In the genomic region with DNA sequence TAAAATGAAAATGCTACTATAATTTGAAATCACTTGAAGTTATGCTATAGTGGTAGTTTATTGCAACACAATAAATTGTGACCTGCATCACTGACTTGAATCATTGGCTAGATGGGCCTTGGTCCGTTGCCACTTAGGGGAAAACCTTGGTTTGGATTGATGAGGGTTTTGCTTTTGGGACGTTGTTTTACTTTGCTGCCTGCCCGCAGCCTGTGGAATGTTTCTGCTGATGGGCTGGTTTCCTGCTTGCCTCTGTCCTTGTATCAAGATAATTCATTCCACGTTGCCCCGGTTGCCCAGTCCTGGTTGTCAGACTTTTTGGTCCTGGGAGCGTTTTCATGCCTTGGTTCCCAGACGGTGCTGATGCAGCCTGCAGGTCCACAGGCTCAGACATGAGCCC, we compare ENCODE assay signal across 20 cellular contexts.
"Had no signal": no experiment of that assay in that cellular context is flagged by ENCODE, and none has a peak within 500 bp of the region (broad histone marks: within the 10 kb centered on the region; RNA-seq: fewer than 3 reads in every experiment).

No MANE protein-coding gene starts in this region.

- H2AFZ ChIP-seq: hepatocyte had no signal

- ATAC-seq: effector memory CD8-positive, alpha-beta T cell; gastroesophageal sphincter; left lung; lower lobe of right lung; natural killer cell; sciatic nerve; stimulated activated effector memory CD8-positive, alpha-beta T cell treated with anti-CD3 and anti-CD28 coated beads, Interleukin-12 subunit alpha, Interleukin-12 subunit beta, amount 100 ng/mL, for 72 hours had no signal

- H3K4me3 ChIP-seq: gastroesophageal sphincter, heart left ventricle, hepatocyte, left lung, lower lobe of right lung, pancreas, thoracic aorta, tibial nerve, upper lobe of left lung had no signal

- H3K27me3 ChIP-seq: gastroesophageal sphincter, heart left ventricle, hepatocyte, left lung, neutrophil, pancreas, tibial nerve, upper lobe of left lung had no signal

- H3K4me3 Mint-ChIP-seq: effector memory CD8-positive, alpha-beta T cell; natural killer cell; stimulated activated effector memory CD8-positive, alpha-beta T cell treated with anti-CD3 and anti-CD28 coated beads, Interleukin-12 subunit alpha, Interleukin-12 subunit beta, amount 100 ng/mL, for 72 hours had no signal

- H3K27ac ChIP-seq: gastroesophageal sphincter, left lung, lower lobe of right lung, neutrophil, pancreas, tibial nerve, upper lobe of left lung had no signal

- H3K4me2 ChIP-seq: hepatocyte had no signal

- H3K4me1 ChIP-seq: left lung, lower lobe of right lung, pancreas, upper lobe of left lung had no signal

- H3K36me3 Mint-ChIP-seq: natural killer cell had no signal

- H3K27ac Mint-ChIP-seq: effector memory CD8-positive, alpha-beta T cell; natural killer cell; stimulated activated effector memory CD8-positive, alpha-beta T cell treated with anti-CD3 and anti-CD28 coated beads, Interleukin-12 subunit alpha, Interleukin-12 subunit beta, amount 100 ng/mL, for 72 hours had no signal

- H3K27me3 Mint-ChIP-seq: effector memory CD8-positive, alpha-beta T cell had no signal

- DNase-seq: cerebellar nuclear complex; cortex of kidney; effector memory CD8-positive, alpha-beta T cell; heart left ventricle; kidney; left lung; lower lobe of right lung; natural killer cell; pancreas; stimulated activated CD4-positive, alpha-beta T cell treated with anti-CD3 and anti-CD28 coated beads, Interleukin-2, amount 100 ng/mL, for 24 hours; stimulated activated CD4-positive, alpha-beta T cell treated with anti-CD3 and anti-CD28 coated beads, Interleukin-4, amount 100 ng/mL, for 24 hours; stimulated activated naive CD4-positive, alpha-beta T cell treated with Interleukin-2 at 50 U/mL for 16 hours; upper lobe of left lung had no signal

- H3K9me3 Mint-ChIP-seq: effector memory CD8-positive, alpha-beta T cell; natural killer cell; stimulated activated effector memory CD8-positive, alpha-beta T cell treated with anti-CD3 and anti-CD28 coated beads, Interleukin-12 subunit alpha, Interleukin-12 subunit beta, amount 100 ng/mL, for 72 hours had no signal

- H3K36me3 ChIP-seq: neutrophil, pancreas had no signal

- H3K9me3 ChIP-seq: gastroesophageal sphincter, heart left ventricle, left lung, lower lobe of right lung, neutrophil, pancreas, thoracic aorta, tibial nerve, upper lobe of left lung had no signal
